ENCODE assay signal across 20 cellular contexts in genomic region chr18:24919141-24919540, GRCh38.
DNase-seq lines count a peak whose midpoint lies in the region; ATAC-seq and TF ChIP-seq lines count a peak whose summit lies in the region.
"Had no signal": no experiment of that assay in that cellular context is flagged by ENCODE, and none has a peak within 500 bp of the region (broad histone marks: within the 10 kb centered on the region; RNA-seq: fewer than 3 reads in every experiment).

No MANE protein-coding gene starts in this region.

- no peaks in the 10 kb centered on the region for H4K20me1 ChIP-seq in GM23338 (replicated peaks; ENCODE audit: insufficient read depth)
- no peaks in the 10 kb centered on the region for H4K20me1 ChIP-seq in neural progenitor cell (ENCODE audit: low read depth)
- H4K20me1 ChIP-seq: BLaER1 had no signal

- H3K27me3 Mint-ChIP-seq in GM23338 (ENCODE audit: insufficient read depth, low read depth, poor library complexity) (peaks cover 6% of the 10 kb centered on the region), neural progenitor cell (ENCODE audit: insufficient read depth, low read depth) (peaks cover 5% of the 10 kb centered on the region)

- H2AFZ ChIP-seq in GM23338 (0 out of 2 replicates have a peak overlapping the region, but pooled peaks have one; percentile 63), neural progenitor cell (replicated peaks) (peak overlapping the region; percentile 46)

- H3K9me3 Mint-ChIP-seq in GM23338 = no peaks in the 10 kb centered on the region
- no peaks in the 10 kb centered on the region for H3K9me3 Mint-ChIP-seq in neural progenitor cell
- H3K9me3 Mint-ChIP-seq: CD8-positive, alpha-beta T cell had no signal

- WGBS in esophagus muscularis mucosa = 94% methylated on average over 5 of the region's 5 CpGs

- H3K4me1 Mint-ChIP-seq in GM23338 (peaks cover 26% of the 10 kb centered on the region; the same call in 2 of the 3 replicates), neural progenitor cell (peaks cover 28% of the 10 kb centered on the region)
- H3K4me1 Mint-ChIP-seq: CD4-positive, CD25-positive, alpha-beta regulatory T cell had no signal

- H3F3A ChIP-seq in GM23338 (replicated peaks; ENCODE audit: low read depth) (no peaks in the 10 kb centered on the region), neural progenitor cell (ENCODE audit: low read depth) (peaks cover 18% of the 10 kb centered on the region)

- no peaks in the 10 kb centered on the region for H3K9me2 ChIP-seq in GM23338 (ENCODE audit: insufficient read depth)

- DNase-seq in GM23338 (ENCODE audit: low spot score) (no peak), esophagus muscularis mucosa (ENCODE audit: extremely low spot score) (peak; percentile 55), neural progenitor cell (ENCODE audit: low spot score) (peak; percentile 57), retina (peak; percentile 64), EL (no peak)
- DNase-seq: Caco-2; CD4-positive, CD25-positive, alpha-beta regulatory T cell; CD8-positive, alpha-beta T cell; DMS153; DND-41; GDM1; HFFc6 had no signal

- TF ChIP-seq EP300 in esophagus muscularis mucosa (IDR thresholded peaks at IDR 0.05) = no peak

- H3K4me2 ChIP-seq in GM23338 = no peak overlapping the region
- H3K4me2 ChIP-seq in neural progenitor cell = peak overlapping the region; percentile 61
- H3K4me2 ChIP-seq: BLaER1 had no signal

- no peak overlapping the region for H3K4me3 Mint-ChIP-seq in GM23338
- H3K4me3 Mint-ChIP-seq in neural progenitor cell = no peak overlapping the region
- H3K4me3 Mint-ChIP-seq: B cell; CD4-positive, CD25-positive, alpha-beta regulatory T cell; CD8-positive, alpha-beta T cell; HFFc6 had no signal

- H3K4me1 ChIP-seq in GM23338 (ENCODE audit: insufficient read depth) (peaks cover 7% of the 10 kb centered on the region), esophagus muscularis mucosa (peaks cover 0 to 3% (median 0%) of the 10 kb centered on the region in 4 donors), neural progenitor cell (peaks cover 48% of the 10 kb centered on the region)
- H3K4me1 ChIP-seq: Caco-2, HAP-1 had no signal

- H3K9me3 ChIP-seq in esophagus muscularis mucosa (no peaks in the 10 kb centered on the region), neural progenitor cell (ENCODE audit: low read depth) (no peaks in the 10 kb centered on the region)
- H3K9me3 ChIP-seq: BLaER1, Caco-2, HAP-1 had no signal

- TF ChIP-seq POLR2A in esophagus muscularis mucosa (IDR thresholded peaks at IDR 0.05; ENCODE audit: low read depth) = no peak

- H3K79me2 ChIP-seq in GM23338 (replicated peaks; ENCODE audit: insufficient read depth) (no peaks in the 10 kb centered on the region), neural progenitor cell (ENCODE audit: low read depth) (no peaks in the 10 kb centered on the region)

- no peak overlapping the region for H3K27ac Mint-ChIP-seq in GM23338
- no peak overlapping the region for H3K27ac Mint-ChIP-seq in neural progenitor cell
- H3K27ac Mint-ChIP-seq: B cell; CD4-positive, CD25-positive, alpha-beta regulatory T cell; CD8-positive, alpha-beta T cell; HFFc6 had no signal

- no peaks in the 10 kb centered on the region; the same call in 1 of the 2 replicates for H3K36me3 ChIP-seq in GM23338 (ENCODE audit: insufficient read depth)
- no peaks in the 10 kb centered on the region for H3K36me3 ChIP-seq in esophagus muscularis mucosa
- H3K36me3 ChIP-seq in neural progenitor cell = no peaks in the 10 kb centered on the region
- H3K36me3 ChIP-seq: BLaER1, HAP-1 had no signal

- H3K4me3 ChIP-seq in GM23338 (no peak overlapping the region), esophagus muscularis mucosa (no peak overlapping the region), neural progenitor cell (no peak overlapping the region)
- H3K4me3 ChIP-seq: BLaER1, GM12878, HAP-1 had no signal

- H3K36me3 Mint-ChIP-seq in GM23338 (ENCODE audit: low read depth) = no peaks in the 10 kb centered on the region
- H3K36me3 Mint-ChIP-seq in neural progenitor cell = no peaks in the 10 kb centered on the region
- H3K36me3 Mint-ChIP-seq: CD4-positive, CD25-positive, alpha-beta regulatory T cell; CD8-positive, alpha-beta T cell had no signal

- no peak overlapping the region for H3K9ac ChIP-seq in neural progenitor cell
- H3K9ac ChIP-seq: BLaER1 had no signal

- intact Hi-C loops in esophagus muscularis mucosa (cut with DNase I) = no loop called here

- no peak for TF ChIP-seq CTCF in GM23338 (conservative IDR thresholded peaks at IDR 0.05; ENCODE audit: low read depth in 2 of 2)
- no peak for TF ChIP-seq CTCF in esophagus muscularis mucosa (IDR thresholded peaks at IDR 0.05)
- TF ChIP-seq CTCF in neural progenitor cell (IDR thresholded peaks at IDR 0.05) = no peak

- ATAC-seq in GM23338 (no peak), HG03565 (IDR thresholded peaks at IDR 0.05; ENCODE audit: unreplicated experiment) (no peak), HG02571 (IDR thresholded peaks at IDR 0.05; ENCODE audit: unreplicated experiment) (no peak)
- ATAC-seq: CD8-positive, alpha-beta T cell; GM12878 had no signal

- H3K27ac ChIP-seq in GM23338 (ENCODE audit: low read depth) (no peak overlapping the region), esophagus muscularis mucosa (replicated peaks in 1 of 4) (no peak overlapping the region), neural progenitor cell (peak overlapping the region; percentile 25)
- H3K27ac ChIP-seq: 22Rv1, BLaER1, C4-2B had no signal

- H3K27me3 ChIP-seq in GM23338 (ENCODE audit: insufficient read depth) (no peaks in the 10 kb centered on the region), esophagus muscularis mucosa (peaks cover 0 to 14% (median 2%) of the 10 kb centered on the region in 4 donors), neural progenitor cell (no peaks in the 10 kb centered on the region)
- H3K27me3 ChIP-seq: BLaER1 had no signal

TF ChIP-seq in GM23338, 12 proteins besides CTCF, POLR2A, EP300 and RAD21:
- no peak for TF ChIP-seq NANOG (IDR thresholded peaks at IDR 0.05; ENCODE audit: borderline replicate concordance)
- TF ChIP-seq, protein P1, sequence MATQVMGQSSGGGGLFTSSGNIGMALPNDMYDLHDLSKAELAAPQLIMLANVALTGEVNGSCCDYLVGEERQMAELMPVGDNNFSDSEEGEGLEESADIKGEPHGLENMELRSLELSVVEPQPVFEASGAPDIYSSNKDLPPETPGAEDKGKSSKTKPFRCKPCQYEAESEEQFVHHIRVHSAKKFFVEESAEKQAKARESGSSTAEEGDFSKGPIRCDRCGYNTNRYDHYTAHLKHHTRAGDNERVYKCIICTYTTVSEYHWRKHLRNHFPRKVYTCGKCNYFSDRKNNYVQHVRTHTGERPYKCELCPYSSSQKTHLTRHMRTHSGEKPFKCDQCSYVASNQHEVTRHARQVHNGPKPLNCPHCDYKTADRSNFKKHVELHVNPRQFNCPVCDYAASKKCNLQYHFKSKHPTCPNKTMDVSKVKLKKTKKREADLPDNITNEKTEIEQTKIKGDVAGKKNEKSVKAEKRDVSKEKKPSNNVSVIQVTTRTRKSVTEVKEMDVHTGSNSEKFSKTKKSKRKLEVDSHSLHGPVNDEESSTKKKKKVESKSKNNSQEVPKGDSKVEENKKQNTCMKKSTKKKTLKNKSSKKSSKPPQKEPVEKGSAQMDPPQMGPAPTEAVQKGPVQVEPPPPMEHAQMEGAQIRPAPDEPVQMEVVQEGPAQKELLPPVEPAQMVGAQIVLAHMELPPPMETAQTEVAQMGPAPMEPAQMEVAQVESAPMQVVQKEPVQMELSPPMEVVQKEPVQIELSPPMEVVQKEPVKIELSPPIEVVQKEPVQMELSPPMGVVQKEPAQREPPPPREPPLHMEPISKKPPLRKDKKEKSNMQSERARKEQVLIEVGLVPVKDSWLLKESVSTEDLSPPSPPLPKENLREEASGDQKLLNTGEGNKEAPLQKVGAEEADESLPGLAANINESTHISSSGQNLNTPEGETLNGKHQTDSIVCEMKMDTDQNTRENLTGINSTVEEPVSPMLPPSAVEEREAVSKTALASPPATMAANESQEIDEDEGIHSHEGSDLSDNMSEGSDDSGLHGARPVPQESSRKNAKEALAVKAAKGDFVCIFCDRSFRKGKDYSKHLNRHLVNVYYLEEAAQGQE (IDR thresholded peaks at IDR 0.05; ENCODE audit: unreplicated experiment) = no peak
- no peak for TF ChIP-seq CREB1 (CRISPR knock-in tag; IDR thresholded peaks at IDR 0.05; ENCODE audit: low read depth)
- no peak for TF ChIP-seq STAT1 (IDR thresholded peaks at IDR 0.05; ENCODE audit: unreplicated experiment)
- TF ChIP-seq ZNF331 (CRISPR knock-in tag; IDR thresholded peaks at IDR 0.05; ENCODE audit: low read depth) = no peak
- TF ChIP-seq EZH2phosphoT487 (IDR thresholded peaks at IDR 0.05; ENCODE audit: unreplicated experiment) = no peak
- TF ChIP-seq, protein P2, sequence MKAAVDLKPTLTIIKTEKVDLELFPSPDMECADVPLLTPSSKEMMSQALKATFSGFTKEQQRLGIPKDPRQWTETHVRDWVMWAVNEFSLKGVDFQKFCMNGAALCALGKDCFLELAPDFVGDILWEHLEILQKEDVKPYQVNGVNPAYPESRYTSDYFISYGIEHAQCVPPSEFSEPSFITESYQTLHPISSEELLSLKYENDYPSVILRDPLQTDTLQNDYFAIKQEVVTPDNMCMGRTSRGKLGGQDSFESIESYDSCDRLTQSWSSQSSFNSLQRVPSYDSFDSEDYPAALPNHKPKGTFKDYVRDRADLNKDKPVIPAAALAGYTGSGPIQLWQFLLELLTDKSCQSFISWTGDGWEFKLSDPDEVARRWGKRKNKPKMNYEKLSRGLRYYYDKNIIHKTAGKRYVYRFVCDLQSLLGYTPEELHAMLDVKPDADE (IDR thresholded peaks at IDR 0.05) = no peak

Comparison
In these comparisons a context has a peak if more than half of its experiments do, and no peak if none do; other contexts are left out.
1. DNase-seq: peak in esophagus muscularis mucosa (single experiment), neural progenitor cell (single experiment) and retina (single experiment); none in GM23338 (single experiment) and EL (single experiment).